In the genomic region with DNA sequence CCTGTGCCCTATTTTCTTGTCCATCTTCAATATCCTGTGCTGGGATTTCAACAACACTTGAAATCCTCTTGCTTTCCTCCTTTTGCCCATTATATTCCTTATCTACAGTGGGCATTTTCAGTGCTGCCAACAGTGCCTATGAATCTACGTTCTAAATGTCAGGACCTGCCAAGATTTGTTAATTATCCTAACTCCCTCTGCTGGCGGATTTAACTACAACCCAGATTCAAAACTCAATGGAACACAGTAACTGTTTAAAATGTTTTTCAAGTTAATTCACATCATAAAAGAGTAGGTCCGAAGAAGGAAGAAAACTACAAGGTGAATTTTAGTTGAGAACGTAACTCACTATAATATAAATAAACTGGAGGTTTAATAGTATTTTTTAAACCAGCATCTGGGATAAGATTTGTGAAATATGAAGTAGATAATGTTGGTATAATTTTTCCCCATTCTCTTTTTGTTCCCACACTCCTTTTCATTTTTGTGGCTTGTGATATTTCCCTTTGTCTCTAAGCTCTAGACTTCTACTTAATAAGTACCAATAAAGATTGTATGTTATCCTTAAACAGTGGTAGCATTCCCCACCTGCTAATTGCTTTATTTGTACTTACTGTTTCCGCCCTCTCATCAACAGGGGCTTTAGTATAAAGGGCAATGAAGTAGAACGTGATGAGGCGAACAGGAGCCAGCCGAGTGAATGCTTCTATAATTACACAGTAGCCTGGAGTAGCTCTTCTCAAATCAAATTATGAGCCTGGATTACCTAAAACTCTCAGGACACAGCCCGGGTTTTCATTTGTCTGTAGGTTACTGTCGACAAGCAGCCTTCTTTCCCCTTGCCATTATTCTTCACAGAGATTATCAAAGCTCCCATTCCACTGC, we compare ENCODE assay signal across 8 cellular contexts.
A peak's percentile ranks its signal among the peaks of the same experiment; 100 is the strongest.
DNase-seq lines count a peak whose midpoint lies in the region; ATAC-seq, FAIRE-seq and TF ChIP-seq lines count a peak whose summit lies in the region.

No MANE protein-coding gene starts in this region.

- WGBS in A549 (ENCODE audit: missing lambda C conversion rate), result 40% methylated on average over 10 of the region's 10 CpGs

- H3K4me3 Mint-ChIP-seq in chondrocyte (ENCODE audit: unreplicated experiment), result no peak overlapping the region
- H3K4me3 Mint-ChIP-seq in nephron progenitor cell, result no peak overlapping the region

- H3K4me3 ChIP-seq in A549, result no peak overlapping the region

- ATAC-seq in A549 (peak in 1 of 2 experiments; percentile 61; a peak in 2 of 6 replicates), HG03135 (IDR thresholded peaks at IDR 0.05; ENCODE audit: unreplicated experiment) (no peak)

- DNase-seq in A549 (ENCODE audit: low read depth in 1 of 2, low spot score in 1 of 2) (peak; percentile 5 to 7), GM20000 (ENCODE audit: low spot score) (peak; percentile 10), NCI-H446 (lab: John Stamatoyannopoulos, UW) (peak; percentile 39 to 87), chondrocyte (ENCODE audit: low spot score) (no peak), nephron progenitor cell (no peak), T-helper 9 cell (no peak)
- DNase-seq in activated CD8-positive, alpha-beta memory T cell treated with anti-CD3 and anti-CD28 coated beads, Interleukin-2, amount 50 U/mL, for 4 hours, result no peak

- FAIRE-seq in A549 (lab: Jason Lieb, UNC), result no peak

- TF ChIP-seq POLR2A in A549 (IDR thresholded peaks at IDR 0.05; ENCODE audit: low read length), result no peak

- H3K27me3 Mint-ChIP-seq in chondrocyte (ENCODE audit: low read depth), result no peaks in the 10 kb centered on the region
- no peaks in the 10 kb centered on the region for H3K27me3 Mint-ChIP-seq in nephron progenitor cell (ENCODE audit: low read depth, poor library complexity)

- H3K4me2 ChIP-seq in A549, result no peak overlapping the region

- no peak overlapping the region for H3K27ac ChIP-seq in A549

- TF ChIP-seq RAD21 in A549 (conservative IDR thresholded peaks at IDR 0.05 in 1 of 2, IDR thresholded peaks at IDR 0.05 in 1 of 2), result peak; percentile 23 to 39; a peak in 2 of 5 replicates

- no peaks in the 10 kb centered on the region for H3K9me3 ChIP-seq in A549

- no peak for TF ChIP-seq EP300 in A549 (IDR thresholded peaks at IDR 0.05)

- no peaks in the 10 kb centered on the region for H3K4me1 ChIP-seq in A549

- CTCF ChIA-PET in A549 (lab: Yijun Ruan, JAX), result interaction anchor here (0.5 to 2.0 kb wide), 4 partner anchors 10 to 782 kb away, joined by 3 to 8 read pairs (median 3); no protein-coding TSS in a partner anchor

- no peaks in the 10 kb centered on the region for H3K9me3 Mint-ChIP-seq in chondrocyte (ENCODE audit: low read depth)
- no peaks in the 10 kb centered on the region for H3K9me3 Mint-ChIP-seq in nephron progenitor cell

- H3K36me3 Mint-ChIP-seq in chondrocyte (ENCODE audit: low read depth) (no peaks in the 10 kb centered on the region), nephron progenitor cell (ENCODE audit: low read depth) (no peaks in the 10 kb centered on the region)

- POLR2A ChIA-PET in A549 (lab: Yijun Ruan, JAX), result no interaction called here

- peaks cover 24% of the 10 kb centered on the region for H3K4me1 Mint-ChIP-seq in chondrocyte (ENCODE audit: low read depth)
- peaks cover 55% of the 10 kb centered on the region for H3K4me1 Mint-ChIP-seq in nephron progenitor cell

- H3K27ac Mint-ChIP-seq in chondrocyte (ENCODE audit: unreplicated experiment), result no peak overlapping the region
- H3K27ac Mint-ChIP-seq in nephron progenitor cell, result no peak overlapping the region

- TF ChIP-seq CTCF in A549 (IDR thresholded peaks at IDR 0.05) (peak; percentile 34), GM20000 (IDR thresholded peaks at IDR 0.05; ENCODE audit: extremely low read depth, missing control alignments) (no peak), chondrocyte (IDR thresholded peaks at IDR 0.05) (peak; percentile 83), nephron progenitor cell (IDR thresholded peaks at IDR 0.05) (peak; percentile 49)

TF ChIP-seq in A549, 52 proteins besides CTCF, POLR2A, EP300 and RAD21:
- TF ChIP-seq ZSCAN20 (CRISPR knock-in tag; IDR thresholded peaks at IDR 0.05) (no peak), SMC3 (IDR thresholded peaks at IDR 0.05) (peak; percentile 27; the same call in 1 of the 3 replicates), JUNB (IDR thresholded peaks at IDR 0.05) (no peak), CHD4 (IDR thresholded peaks at IDR 0.05; ENCODE audit: borderline replicate concordance) (no peak), CBX2 (IDR thresholded peaks at IDR 0.05; ENCODE audit: borderline replicate concordance, low read depth) (no peak)

Comparison
In these comparisons a context has a peak if more than half of its experiments do, and no peak if none do; other contexts are left out.
1. DNase-seq: peak in A549 (2 of 2), GM20000 (single experiment) and NCI-H446 (2 of 2); none in chondrocyte (single experiment), nephron progenitor cell (single experiment), activated CD8-positive, alpha-beta memory T cell treated with anti-CD3 and anti-CD28 coated beads, Interleukin-2, amount 50 U/mL, for 4 hours (single experiment) and T-helper 9 cell (single experiment).